ENCODE assay signal across 27 cellular contexts in the genomic region with DNA sequence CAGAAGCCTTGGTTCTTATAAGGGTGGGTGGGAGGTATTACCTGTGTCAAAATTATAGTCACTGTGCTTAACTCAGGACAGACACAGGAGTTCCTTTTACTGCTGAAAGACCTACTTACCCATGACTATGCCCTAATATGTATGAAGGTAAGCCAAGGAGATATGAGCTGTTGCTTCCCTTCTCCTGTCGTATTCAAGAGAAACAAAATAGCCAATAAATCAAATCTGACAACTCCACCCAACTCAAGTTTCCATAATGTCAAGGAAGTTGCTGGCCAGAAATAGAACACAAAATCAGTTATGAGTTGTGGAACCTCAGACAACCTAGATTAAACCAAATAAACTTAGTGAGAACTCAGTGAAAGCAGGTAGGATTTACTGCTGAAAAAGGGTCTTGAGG.
"Had no signal": no experiment of that assay in that cellular context is flagged by ENCODE, and none has a peak within 500 bp of the region (broad histone marks: within the 10 kb centered on the region; RNA-seq: fewer than 3 reads in every experiment).

No MANE protein-coding gene starts in this region.

- H3K4me3 ChIP-seq: adrenal gland, MG63, Peyer's patch had no signal

- H3K9me3 ChIP-seq: adrenal gland, MG63, Peyer's patch had no signal

- H3K4me1 ChIP-seq: Peyer's patch had no signal

- ATAC-seq: activated CD4-positive, CD25-positive, alpha-beta regulatory T cell treated with anti-CD3 and anti-CD28 coated beads, Interleukin-2, amount 50 U/mL, for 24 hours; activated CD8-positive, alpha-beta T cell treated with anti-CD3 and anti-CD28 coated beads, Interleukin-2, amount 10 ng/mL, durations not matched to agents 7 days and 5 days had no signal

- H3K27me3 ChIP-seq: adrenal gland, MG63, Peyer's patch had no signal

- DNase-seq: activated CD4-positive, alpha-beta T cell treated with anti-CD3 and anti-CD28 coated beads for 4 hours; activated CD4-positive, alpha-beta T cell treated with anti-CD3 and anti-CD28 coated beads, Interleukin-2, amount 50 U/mL, for 4 hours; activated CD8-positive, alpha-beta memory T cell treated with anti-CD3 and anti-CD28 coated beads, Interleukin-2, amount 50 U/mL, for 48 hours; activated CD8-positive, alpha-beta T cell treated with anti-CD3 and anti-CD28 coated beads, Interleukin-2, amount 10 ng/mL, durations not matched to agents 7 days and 5 days; activated naive CD4-positive, alpha-beta T cell treated with anti-CD3 and anti-CD28 coated beads, Interleukin-2, amount 50 U/mL, for 16 hours; activated naive CD8-positive, alpha-beta T cell treated with anti-CD3 and anti-CD28 coated beads, Interleukin-2, amount 10 ng/mL, durations not matched to agents 7 days and 5 days; activated T-cell treated with anti-CD3 and anti-CD28 coated beads, Interleukin-2, amount 50 U/mL, for 1 hour; adrenal gland; anterior cingulate cortex; caudate nucleus; KG1; MG63; MV-4-11; NCI-H1092 treated with DMSO at 0.1 percent for 48 hours; NCI-H1417 treated with DMSO at 0.1 percent for 48 hours; NCI-H1694; NCI-H2029; NCI-H2107; NCI-H2171 treated with DMSO at 0.1 percent for 48 hours; NCI-H226; NCI-H526 treated with DMSO at 0.1 percent for 48 hours; NCI-H82; OCI-M1; Peyer's patch; SHP77 had no signal

- H3K27ac ChIP-seq: adrenal gland, Peyer's patch, RWPE1 had no signal
